In the genomic region with DNA sequence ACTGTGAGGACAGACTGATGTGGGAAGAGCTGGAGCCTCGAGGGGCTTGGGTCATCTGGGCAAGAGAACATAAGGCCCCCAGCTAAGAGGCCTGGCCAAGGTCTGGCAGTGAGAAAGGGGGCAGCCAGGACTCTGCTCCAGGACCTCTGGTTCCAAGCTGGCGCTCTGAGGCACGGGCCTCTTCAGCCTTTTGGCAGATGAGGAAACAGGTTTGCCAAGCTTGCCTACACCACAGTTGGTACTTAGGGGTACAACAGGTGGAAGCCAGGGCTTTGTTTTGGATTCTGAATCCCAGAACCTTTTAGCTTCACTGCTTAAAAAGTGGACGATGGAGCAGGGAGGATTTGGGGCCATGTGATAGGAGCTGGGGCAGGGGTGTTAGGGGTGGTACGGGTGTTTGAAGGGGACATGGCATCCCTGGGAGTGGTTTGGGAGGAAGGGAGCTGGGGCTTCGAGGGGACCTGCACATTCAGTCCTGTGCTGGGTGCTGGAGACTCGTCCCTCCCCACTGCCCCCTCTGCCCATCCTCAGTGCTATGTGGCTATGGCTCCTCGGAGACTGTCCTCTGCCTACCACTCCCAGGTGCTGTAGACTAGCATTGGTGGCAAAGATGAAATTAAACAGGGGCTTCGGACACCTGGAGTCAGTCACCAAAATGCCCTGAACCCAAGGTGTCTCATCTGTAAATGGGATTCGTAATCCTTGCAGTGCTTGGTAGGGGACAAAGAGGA, we compare ENCODE assay signal across 25 cellular contexts. TPM values are rescaled to one million over a fixed set of nuclear protein-coding genes. Genes with fewer than 3 reads are reported as not detected.
DNase-seq lines count a peak whose midpoint lies in the region; ATAC-seq and TF ChIP-seq lines count a peak whose summit lies in the region.
"Had no signal": no experiment of that assay in that cellular context is flagged by ENCODE, and none has a peak within 500 bp of the region (broad histone marks: within the 10 kb centered on the region; RNA-seq: fewer than 3 reads in every experiment).

No MANE protein-coding gene starts in this region.

- H3K4me1 Mint-ChIP-seq in T-helper 2 cell treated with Interferon-gamma antibody and Interleukin-4, amounts not matched to agents 5 μg/mL and 100 μg/mL, for 36 hours (ENCODE audit: low read depth) = peaks cover 27% of the 10 kb centered on the region
- H3K4me1 Mint-ChIP-seq in central memory CD8-positive, alpha-beta T cell = peaks cover 36% of the 10 kb centered on the region
- peaks cover 72% of the 10 kb centered on the region for H3K4me1 Mint-ChIP-seq in nephron progenitor cell

- no peak overlapping the region for H3K27ac ChIP-seq in mammary epithelial cell (ENCODE audit: insufficient read depth, low read depth, low read length)
- H3K27ac ChIP-seq: psoas muscle, thoracic aorta had no signal

- H2AFZ ChIP-seq in mammary epithelial cell (ENCODE audit: low read depth, low read length) = no peak overlapping the region

- no peaks in the 10 kb centered on the region for H3K79me2 ChIP-seq in mammary epithelial cell (ENCODE audit: insufficient read depth, low read length)

- H3K27ac Mint-ChIP-seq in T-helper 2 cell treated with Interferon-gamma antibody and Interleukin-4, amounts not matched to agents 5 μg/mL and 100 μg/mL, for 36 hours = peak overlapping the region; percentile 76
- peak overlapping the region; percentile 86 for H3K27ac Mint-ChIP-seq in central memory CD8-positive, alpha-beta T cell (ENCODE audit: low read depth)
- peak overlapping the region; percentile 48 for H3K27ac Mint-ChIP-seq in nephron progenitor cell

- H3K9me3 Mint-ChIP-seq in T-helper 2 cell treated with Interferon-gamma antibody and Interleukin-4, amounts not matched to agents 5 μg/mL and 100 μg/mL, for 36 hours = no peaks in the 10 kb centered on the region
- no peaks in the 10 kb centered on the region for H3K9me3 Mint-ChIP-seq in central memory CD8-positive, alpha-beta T cell
- H3K9me3 Mint-ChIP-seq in nephron progenitor cell = no peaks in the 10 kb centered on the region
- H3K9me3 Mint-ChIP-seq: activated CD8-positive, alpha-beta T cell treated with anti-CD3 and anti-CD28 coated beads for 36 hours; neural crest cell had no signal

- dilution Hi-C loops in mammary epithelial cell (cut with HindIII; ENCODE audit: low sequenced_read_pairs) = no loop called here

- ATAC-seq in central memory CD8-positive, alpha-beta T cell (replicated peaks; ENCODE audit: extremely low read depth, poor library complexity, severe bottlenecking) = no peak
- ATAC-seq: activated CD8-positive, alpha-beta T cell treated with anti-CD3 and anti-CD28 coated beads for 36 hours; HepG2; psoas muscle had no signal

- no peak overlapping the region for H3K4me2 ChIP-seq in mammary epithelial cell (ENCODE audit: insufficient read depth, low read depth, low read length)

- in situ Hi-C loops in mammary epithelial cell (cut with MboI; ENCODE audit: low sequenced_read_pairs in 2 of 2) = no loop called here

- H3K4me1 ChIP-seq in mammary epithelial cell (ENCODE audit: insufficient read depth, low read length) = peaks cover 9% of the 10 kb centered on the region

- H3K9ac ChIP-seq in mammary epithelial cell (ENCODE audit: insufficient read depth, low read length) = no peak overlapping the region

- H3K9me3 ChIP-seq in mammary epithelial cell (replicated peaks; ENCODE audit: insufficient read depth, low read length) = no peaks in the 10 kb centered on the region
- H3K9me3 ChIP-seq: MG63, psoas muscle, thoracic aorta had no signal

- 59% methylated on average over 8 of the region's 10 CpGs for WGBS in mammary epithelial cell (ENCODE audit: low coverage, missing lambda C conversion rate)

- H3K36me3 ChIP-seq in mammary epithelial cell (ENCODE audit: insufficient read depth, low read length) = no peaks in the 10 kb centered on the region
- H3K36me3 ChIP-seq: MG63, thoracic aorta had no signal

- H3K27me3 Mint-ChIP-seq in T-helper 2 cell treated with Interferon-gamma antibody and Interleukin-4, amounts not matched to agents 5 μg/mL and 100 μg/mL, for 36 hours (ENCODE audit: low read depth) = no peaks in the 10 kb centered on the region
- no peaks in the 10 kb centered on the region for H3K27me3 Mint-ChIP-seq in central memory CD8-positive, alpha-beta T cell
- H3K27me3 Mint-ChIP-seq in nephron progenitor cell (ENCODE audit: low read depth, poor library complexity) = peaks cover 26% of the 10 kb centered on the region
- H3K27me3 Mint-ChIP-seq: activated CD8-positive, alpha-beta T cell treated with anti-CD3 and anti-CD28 coated beads for 36 hours had no signal

- no peak for DNase-seq in T-helper 2 cell treated with Interferon-gamma antibody and Interleukin-4, amounts not matched to agents 5 μg/mL and 100 μg/mL, for 36 hours (ENCODE audit: low spot score)
- no peak for DNase-seq in T-helper 2 cell
- DNase-seq in D341Med (ENCODE audit: low spot score) = peak; percentile 12
- DNase-seq in central memory CD8-positive, alpha-beta T cell (ENCODE audit: low spot score in 2 of 2) = no peak
- DNase-seq in nephron progenitor cell = no peak
- DNase-seq in mammary epithelial cell = no peak
- DNase-seq in cerebellum (ENCODE audit: low spot score) = no peak
- no peak for DNase-seq in NCI-H748 (lab: John Stamatoyannopoulos, UW; ENCODE audit: unreplicated experiment)
- DNase-seq: activated CD8-positive, alpha-beta T cell treated with anti-CD3 and anti-CD28 coated beads for 36 hours; aorta; cerebellar nuclear complex; DMS79; islet precursor cell; MG63; NCI-H1694 treated with DMSO at 0.1 percent for 48 hours; NK-92 treated with Interleukin-12 subunit alpha and Interleukin-12 subunit beta, amount 100 ng/mL, for 24 hours; RPMI8226; small intestine; stimulated activated CD8-positive, alpha-beta memory T cell treated with anti-CD3 and anti-CD28 coated beads, Interleukin-4, amount 100 ng/mL, for 48 hours had no signal

- no peak overlapping the region for H3K4me3 Mint-ChIP-seq in T-helper 2 cell treated with Interferon-gamma antibody and Interleukin-4, amounts not matched to agents 5 μg/mL and 100 μg/mL, for 36 hours
- no peak overlapping the region for H3K4me3 Mint-ChIP-seq in central memory CD8-positive, alpha-beta T cell
- H3K4me3 Mint-ChIP-seq in nephron progenitor cell = no peak overlapping the region
- H3K4me3 Mint-ChIP-seq: activated CD8-positive, alpha-beta T cell treated with anti-CD3 and anti-CD28 coated beads for 36 hours had no signal

- BruUV-seq in mammary epithelial cell (replicated peaks; lab: Mats Ljungman, UMichigan) = no TSS peak

- H3K36me3 Mint-ChIP-seq in T-helper 2 cell treated with Interferon-gamma antibody and Interleukin-4, amounts not matched to agents 5 μg/mL and 100 μg/mL, for 36 hours (ENCODE audit: low read depth) = peaks cover 26% of the 10 kb centered on the region
- H3K36me3 Mint-ChIP-seq in central memory CD8-positive, alpha-beta T cell (ENCODE audit: insufficient read depth) = peaks cover 18% of the 10 kb centered on the region
- peaks cover 14% of the 10 kb centered on the region for H3K36me3 Mint-ChIP-seq in nephron progenitor cell (ENCODE audit: low read depth)

- intact Hi-C loops in mammary epithelial cell (cut with micrococcal nuclease) = loop anchor here (5.0 kb wide), 1 partner anchor 47 kb away; no protein-coding TSS in a partner anchor

- no peak for TF ChIP-seq CTCF in nephron progenitor cell (IDR thresholded peaks at IDR 0.05)
- no peak for TF ChIP-seq CTCF in mammary epithelial cell (conservative IDR thresholded peaks at IDR 0.05 in 1 of 2, IDR thresholded peaks at IDR 0.05 in 1 of 2; ENCODE audit: extremely low read depth in 1 of 2, insufficient read depth in 1 of 2, low read depth in 1 of 2, low read length in 2 of 2)

- no peaks in the 10 kb centered on the region for H4K20me1 ChIP-seq in mammary epithelial cell (ENCODE audit: insufficient read depth, low read length)

- H3K4me3 ChIP-seq in mammary epithelial cell (replicated peaks in 1 of 3; ENCODE audit: insufficient read depth in 1 of 3, low read depth in 2 of 3, low read length in 3 of 3) = no peak overlapping the region
- H3K4me3 ChIP-seq: MG63, psoas muscle, thoracic aorta had no signal

- H3K27me3 ChIP-seq in mammary epithelial cell (ENCODE audit: insufficient read depth, low read length) = no peaks in the 10 kb centered on the region
- H3K27me3 ChIP-seq: MG63 had no signal

- CTCF ChIA-PET in mammary epithelial cell (lab: Charles Lee; ENCODE audit: low non-redundant PET) = no interaction called here

RNA-seq across cellular contexts. Expression of a gene that starts 30.3 kb away (rescaled TPM):
- total RNA-seq in mammary epithelial cell (1 to 10 TPM; 2.0 to 2.3 TPM), cerebellum (8.2 TPM)
- polyA plus RNA-seq in mammary epithelial cell = 1.1 TPM
- polyA minus RNA-seq in mammary epithelial cell = 2.6 TPM

RNA-seq across cellular contexts. Expression of a gene that starts 40.8 kb away (rescaled TPM):
- 10 to 100 TPM in 1 of 2 donors, 1 to 10 TPM in 1; 5.6 to 33.5 TPM for total RNA-seq in mammary epithelial cell
- 3.9 TPM for polyA plus RNA-seq in mammary epithelial cell
- polyA minus RNA-seq in mammary epithelial cell = 4.7 TPM
- total RNA-seq in cerebellum = 41.2 TPM

RNA-seq across cellular contexts. Expression of a gene that starts 41.0 kb away (rescaled TPM):
- 1 to 10 TPM in 1 of 2 donors, not detected in 1; 3.6 TPM for total RNA-seq in mammary epithelial cell
- 1.2 TPM for polyA plus RNA-seq in mammary epithelial cell
- not detected for polyA minus RNA-seq in mammary epithelial cell
- 2.5 TPM for total RNA-seq in cerebellum
- total RNA-seq: A172, HepG2, neural crest cell had no signal
- polyA plus RNA-seq: BJ, HepG2 had no signal
